2 cellular contexts compared by ENCODE assay signal in the genomic region with DNA sequence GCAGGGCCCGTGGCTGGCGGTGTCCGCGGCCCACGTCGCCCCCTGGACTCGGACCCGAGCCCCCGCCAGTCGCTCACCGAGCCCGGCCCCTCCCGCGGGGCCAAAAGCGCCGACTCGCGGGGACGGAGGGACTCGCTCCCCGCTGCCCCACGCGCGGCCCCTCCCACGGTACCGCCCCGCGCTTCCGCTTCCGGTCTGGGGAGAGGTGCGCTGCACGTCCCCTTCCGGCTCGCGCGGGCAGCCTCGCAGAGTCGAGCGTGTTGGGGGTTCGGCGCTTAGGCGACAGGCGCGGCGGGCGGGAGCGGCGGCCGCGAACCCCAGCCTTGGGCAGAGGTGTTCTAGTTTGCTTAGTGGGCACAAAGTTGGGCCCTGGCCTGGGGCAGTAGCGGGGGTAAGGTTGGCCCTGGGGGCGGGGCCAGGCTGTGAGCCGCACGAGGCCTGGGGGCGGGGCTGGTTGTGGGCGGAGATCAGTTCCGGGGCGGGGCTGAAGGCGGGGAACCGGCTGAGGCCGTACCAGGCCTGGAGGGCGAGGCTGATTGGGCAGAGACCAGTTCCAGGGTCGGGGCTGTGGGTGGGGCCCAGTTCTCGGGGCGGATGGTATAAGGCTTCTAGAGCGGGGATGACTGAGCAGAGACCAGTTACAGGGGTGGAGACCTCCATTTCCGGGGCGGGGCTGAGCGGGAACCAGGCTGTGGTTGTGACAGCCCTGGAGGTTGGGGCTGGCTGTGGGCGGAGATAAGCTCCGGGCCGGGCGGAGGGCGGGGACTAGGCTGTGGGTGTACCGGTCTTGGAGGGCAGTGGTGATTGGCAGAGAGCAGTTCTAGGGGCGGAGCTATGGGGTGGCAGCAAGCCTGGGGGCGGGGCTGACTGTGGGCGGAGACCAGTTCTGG.
TF ChIP-seq lines count a peak whose summit lies in the region.

Gene MBD3L1, plus strand, starts transcription at position 246 of the 890 bp plus-strand sequence. CDS start 10,302 bp downstream, outside the sequence.
Gene ZNF558, minus strand, starts transcription at position 173 of the 890 bp plus-strand sequence. CDS start 9,645 bp downstream, outside the sequence.

TF ChIP-seq in K562, 482 proteins besides CTCF, POLR2A, EP300 and RAD21 (continues in another document):
- TF ChIP-seq ZBTB9 (CRISPR knock-in tag; IDR thresholded peaks at IDR 0.05) (0 out of 2 replicates have a peak, but pooled peaks have one; percentile 33), YY1 (IDR thresholded peaks at IDR 0.05; ENCODE audit: borderline replicate concordance in 1 of 3, control insufficient read depth in 1 of 3, extremely low read depth in 1 of 3, insufficient read depth in 3 of 3, insufficient read length in 1 of 3, insufficient replicate concordance in 2 of 3, low read depth in 1 of 3, low read length in 2 of 3) (peak in 1 of 3 experiments; percentile 38), MBD2 (IDR thresholded peaks at IDR 0.05; ENCODE audit: borderline replicate concordance, low read depth) (peak; percentile 12), ELF4 (CRISPR knock-in tag; IDR thresholded peaks at IDR 0.05) (peak; percentile 57; the same call in 1 of the 2 replicates), EHMT2 (IDR thresholded peaks at IDR 0.05) (peak; percentile 50; the same call in 1 of the 2 replicates), MTA2 (IDR thresholded peaks at IDR 0.05; ENCODE audit: low read depth) (peak; percentile 27; the same call in 1 of the 2 replicates), ARID1B (IDR thresholded peaks at IDR 0.05) (0 out of 2 replicates have a peak, but pooled peaks have one; percentile 21), FIP1L1 (IDR thresholded peaks at IDR 0.05; ENCODE audit: low read depth, low read length, poor library complexity, severe bottlenecking) (peak; percentile 47), KLF10 (CRISPR knock-in tag; IDR thresholded peaks at IDR 0.05) (no peak), HNRNPK (IDR thresholded peaks at IDR 0.05; ENCODE audit: low read depth, low read length, poor library complexity, severe bottlenecking) (no peak), ELF1 (tag; IDR thresholded peaks at IDR 0.05) (peak; percentile 97), MYC (IDR thresholded peaks at IDR 0.05; ENCODE audit: low read depth, low read length) (peak; percentile 94), MYC (CRISPR knock-in tag; IDR thresholded peaks at IDR 0.05; ENCODE audit: borderline replicate concordance, low read depth) (peak; percentile 75; the same call in 1 of the 2 replicates), ZNF584 (CRISPR knock-in tag; IDR thresholded peaks at IDR 0.05; ENCODE audit: low read depth) (no peak), TEAD1 (CRISPR knock-in tag; IDR thresholded peaks at IDR 0.05) (0 out of 4 replicates have a peak, but pooled peaks of 1 of the 2 experiments have one; percentile 61)
- TF ChIP-seq, protein P1, sequence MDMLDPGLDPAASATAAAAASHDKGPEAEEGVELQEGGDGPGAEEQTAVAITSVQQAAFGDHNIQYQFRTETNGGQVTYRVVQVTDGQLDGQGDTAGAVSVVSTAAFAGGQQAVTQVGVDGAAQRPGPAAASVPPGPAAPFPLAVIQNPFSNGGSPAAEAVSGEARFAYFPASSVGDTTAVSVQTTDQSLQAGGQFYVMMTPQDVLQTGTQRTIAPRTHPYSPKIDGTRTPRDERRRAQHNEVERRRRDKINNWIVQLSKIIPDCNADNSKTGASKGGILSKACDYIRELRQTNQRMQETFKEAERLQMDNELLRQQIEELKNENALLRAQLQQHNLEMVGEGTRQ (CRISPR knock-in tag; IDR thresholded peaks at IDR 0.05): no peak
- TF ChIP-seq, protein P2, sequence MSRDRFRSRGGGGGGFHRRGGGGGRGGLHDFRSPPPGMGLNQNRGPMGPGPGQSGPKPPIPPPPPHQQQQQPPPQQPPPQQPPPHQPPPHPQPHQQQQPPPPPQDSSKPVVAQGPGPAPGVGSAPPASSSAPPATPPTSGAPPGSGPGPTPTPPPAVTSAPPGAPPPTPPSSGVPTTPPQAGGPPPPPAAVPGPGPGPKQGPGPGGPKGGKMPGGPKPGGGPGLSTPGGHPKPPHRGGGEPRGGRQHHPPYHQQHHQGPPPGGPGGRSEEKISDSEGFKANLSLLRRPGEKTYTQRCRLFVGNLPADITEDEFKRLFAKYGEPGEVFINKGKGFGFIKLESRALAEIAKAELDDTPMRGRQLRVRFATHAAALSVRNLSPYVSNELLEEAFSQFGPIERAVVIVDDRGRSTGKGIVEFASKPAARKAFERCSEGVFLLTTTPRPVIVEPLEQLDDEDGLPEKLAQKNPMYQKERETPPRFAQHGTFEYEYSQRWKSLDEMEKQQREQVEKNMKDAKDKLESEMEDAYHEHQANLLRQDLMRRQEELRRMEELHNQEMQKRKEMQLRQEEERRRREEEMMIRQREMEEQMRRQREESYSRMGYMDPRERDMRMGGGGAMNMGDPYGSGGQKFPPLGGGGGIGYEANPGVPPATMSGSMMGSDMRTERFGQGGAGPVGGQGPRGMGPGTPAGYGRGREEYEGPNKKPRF (IDR thresholded peaks at IDR 0.05; ENCODE audit: low read depth, low read length): no peak
- TF ChIP-seq, protein P3, sequence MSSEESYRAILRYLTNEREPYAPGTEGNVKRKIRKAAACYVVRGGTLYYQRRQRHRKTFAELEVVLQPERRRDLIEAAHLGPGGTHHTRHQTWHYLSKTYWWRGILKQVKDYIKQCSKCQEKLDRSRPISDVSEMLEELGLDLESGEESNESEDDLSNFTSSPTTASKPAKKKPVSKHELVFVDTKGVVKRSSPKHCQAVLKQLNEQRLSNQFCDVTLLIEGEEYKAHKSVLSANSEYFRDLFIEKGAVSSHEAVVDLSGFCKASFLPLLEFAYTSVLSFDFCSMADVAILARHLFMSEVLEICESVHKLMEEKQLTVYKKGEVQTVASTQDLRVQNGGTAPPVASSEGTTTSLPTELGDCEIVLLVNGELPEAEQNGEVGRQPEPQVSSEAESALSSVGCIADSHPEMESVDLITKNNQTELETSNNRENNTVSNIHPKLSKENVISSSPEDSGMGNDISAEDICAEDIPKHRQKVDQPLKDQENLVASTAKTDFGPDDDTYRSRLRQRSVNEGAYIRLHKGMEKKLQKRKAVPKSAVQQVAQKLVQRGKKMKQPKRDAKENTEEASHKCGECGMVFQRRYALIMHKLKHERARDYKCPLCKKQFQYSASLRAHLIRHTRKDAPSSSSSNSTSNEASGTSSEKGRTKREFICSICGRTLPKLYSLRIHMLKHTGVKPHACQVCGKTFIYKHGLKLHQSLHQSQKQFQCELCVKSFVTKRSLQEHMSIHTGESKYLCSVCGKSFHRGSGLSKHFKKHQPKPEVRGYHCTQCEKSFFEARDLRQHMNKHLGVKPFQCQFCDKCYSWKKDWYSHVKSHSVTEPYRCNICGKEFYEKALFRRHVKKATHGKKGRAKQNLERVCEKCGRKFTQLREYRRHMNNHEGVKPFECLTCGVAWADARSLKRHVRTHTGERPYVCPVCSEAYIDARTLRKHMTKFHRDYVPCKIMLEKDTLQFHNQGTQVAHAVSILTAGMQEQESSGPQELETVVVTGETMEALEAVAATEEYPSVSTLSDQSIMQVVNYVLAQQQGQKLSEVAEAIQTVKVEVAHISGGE (CRISPR knock-in tag; IDR thresholded peaks at IDR 0.05): peak; percentile 91 to 98 (median 92); a peak in 5 of 6 replicates

TF ChIP-seq in HEK293T, 16 proteins besides CTCF, POLR2A, EP300 and RAD21 (continued from another document):
- TF ChIP-seq FOXM1 (IDR thresholded peaks at IDR 0.05; ENCODE audit: borderline replicate concordance) (no peak), TARDBP (IDR thresholded peaks at IDR 0.05) (no peak), SP1 (IDR thresholded peaks at IDR 0.05) (no peak)
